ENCODE assay signal across 18 cellular contexts in the genomic region with DNA sequence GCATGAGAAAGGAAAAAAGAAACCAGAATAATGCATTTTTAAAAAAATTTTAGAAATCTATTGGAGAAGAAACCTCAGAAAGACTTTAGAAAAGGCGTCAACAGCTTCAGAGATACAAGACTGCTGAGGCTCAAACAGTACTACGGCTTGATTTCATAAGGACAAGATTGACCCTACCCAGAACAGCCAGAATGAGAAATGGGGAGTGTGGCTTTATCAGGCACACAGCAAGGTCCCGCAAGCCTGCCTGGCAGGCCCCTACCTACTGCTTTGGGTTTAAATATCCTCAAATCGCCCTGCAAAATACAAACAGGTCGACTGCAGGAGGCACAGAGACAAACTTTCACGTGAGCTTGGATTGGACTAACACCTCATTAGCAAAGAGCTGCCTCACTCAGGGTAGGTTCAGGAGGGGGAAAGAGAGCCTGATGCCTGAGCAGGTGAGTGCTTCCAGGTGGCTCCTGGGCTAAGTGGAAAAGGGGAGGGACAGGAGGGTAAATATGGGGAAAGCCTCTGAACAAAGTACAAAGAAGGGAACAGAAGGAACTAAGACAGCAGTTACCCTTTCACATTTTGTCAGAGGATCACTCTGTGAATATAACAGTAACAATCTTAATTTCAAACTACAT.
DNase-seq lines count a peak whose midpoint lies in the region; ATAC-seq, FAIRE-seq and TF ChIP-seq lines count a peak whose summit lies in the region.
"Had no signal": no experiment of that assay in that cellular context is flagged by ENCODE, and none has a peak within 500 bp of the region (broad histone marks: within the 10 kb centered on the region; RNA-seq: fewer than 3 reads in every experiment).

No MANE protein-coding gene starts in this region.

- no peaks in the 10 kb centered on the region for H3K79me2 ChIP-seq in hepatocyte

- no peaks in the 10 kb centered on the region for H3K9me2 ChIP-seq in hepatocyte (replicated peaks; ENCODE audit: insufficient read depth)

- DNase-seq in NCI-H2196 (lab: John Stamatoyannopoulos, UW; ENCODE audit: unreplicated experiment) (peak; percentile 6), NCI-H2196 treated with DMSO at 0.1 percent for 48 hours (lab: John Stamatoyannopoulos, UW; ENCODE audit: unreplicated experiment) (no peak), NCI-H2171 treated with DMSO at 0.1 percent for 48 hours (lab: John Stamatoyannopoulos, UW) (peak; percentile 84), hepatocyte (ENCODE audit: low spot score) (peak; percentile 29), thyroid gland (peak; percentile 7), COLO829 (ENCODE audit: low spot score) (no peak), HTR-8/SVneo (ENCODE audit: insufficient read length, low spot score) (no peak)
- DNase-seq: activated CD4-positive, alpha-beta T cell treated with anti-CD3 and anti-CD28 coated beads for 4 hours; gastrocnemius medialis; HFFc6; KBM-7; kidney glomerular epithelial cell; NCI-H2227 treated with DMSO at 0.1 percent for 48 hours; posterior cingulate gyrus had no signal

- no peak overlapping the region for H2AFZ ChIP-seq in hepatocyte

- intact Hi-C loops in thyroid gland (cut with DNase I), result no loop called here

- H3K36me3 ChIP-seq in hepatocyte (replicated peaks; ENCODE audit: insufficient read depth, low read depth) (no peaks in the 10 kb centered on the region), thyroid gland (no peaks in the 10 kb centered on the region)
- H3K36me3 ChIP-seq: gastrocnemius medialis had no signal

- H3K27me3 ChIP-seq in hepatocyte, result peaks cover 4% of the 10 kb centered on the region
- H3K27me3 ChIP-seq in thyroid gland, result no peaks in the 10 kb centered on the region
- H3K27me3 ChIP-seq: gastrocnemius medialis had no signal

- no peak overlapping the region for H3K4me3 ChIP-seq in hepatocyte
- H3K4me3 ChIP-seq in thyroid gland (replicated peaks in 1 of 3), result no peak overlapping the region
- H3K4me3 ChIP-seq: A549, gastrocnemius medialis had no signal

- H3K4me1 ChIP-seq in hepatocyte (ENCODE audit: insufficient read depth) (no peaks in the 10 kb centered on the region), thyroid gland (no peaks in the 10 kb centered on the region)
- H3K4me1 ChIP-seq: A549 had no signal

- 44% methylated on average over 6 of the region's 6 CpGs for WGBS in hepatocyte (ENCODE audit: low lambda C conversion rate, missing lambda C conversion rate)
- WGBS in thyroid gland, 2 donors, result 43% methylated on average over 6 of the region's 6 CpGs

- no peak for FAIRE-seq in HTR-8/SVneo (lab: Jason Lieb, UNC)
- FAIRE-seq: A549 had no signal

- H4K20me1 ChIP-seq in hepatocyte (ENCODE audit: insufficient read depth, poor library complexity, severe bottlenecking), result no peaks in the 10 kb centered on the region

- ATAC-seq in GM19452 (IDR thresholded peaks at IDR 0.05; ENCODE audit: unreplicated experiment), result no peak
- ATAC-seq: A549; gastrocnemius medialis; stimulated activated memory B cell treated with anti-CD40 and anti-IgM and Interleukin-4, amounts not matched to agents 10 μg/mL and 1 μg/mL and 100 μg/mL, for 72 hours had no signal

- no peak for TF ChIP-seq CTCF in hepatocyte (IDR thresholded peaks at IDR 0.05; ENCODE audit: poor library complexity)
- TF ChIP-seq CTCF in thyroid gland (IDR thresholded peaks at IDR 0.05), result no peak

- TF ChIP-seq POLR2A in thyroid gland (IDR thresholded peaks at IDR 0.05), result no peak

- H3K27ac ChIP-seq in hepatocyte, result no peak overlapping the region
- H3K27ac ChIP-seq in thyroid gland, result no peak overlapping the region
- H3K27ac ChIP-seq: A549, gastrocnemius medialis, RWPE1 had no signal

- H3K4me2 ChIP-seq in hepatocyte, result peak overlapping the region; percentile 30
- H3K4me2 ChIP-seq: A549 had no signal

- H3K9me3 ChIP-seq in hepatocyte (ENCODE audit: low read depth), result no peaks in the 10 kb centered on the region
- no peaks in the 10 kb centered on the region for H3K9me3 ChIP-seq in thyroid gland
- H3K9me3 ChIP-seq: A549, gastrocnemius medialis had no signal

Comparison
In these comparisons a context has a peak if more than half of its experiments do, and no peak if none do; other contexts are left out.
1. DNase-seq: peak in NCI-H2196 (single experiment), NCI-H2171 treated with DMSO at 0.1 percent for 48 hours (single experiment), hepatocyte (single experiment) and thyroid gland (2 of 2); none in NCI-H2196 treated with DMSO at 0.1 percent for 48 hours (single experiment), COLO829 (single experiment) and HTR-8/SVneo (single experiment).